8 cellular contexts compared by ENCODE assay signal in the genomic region with DNA sequence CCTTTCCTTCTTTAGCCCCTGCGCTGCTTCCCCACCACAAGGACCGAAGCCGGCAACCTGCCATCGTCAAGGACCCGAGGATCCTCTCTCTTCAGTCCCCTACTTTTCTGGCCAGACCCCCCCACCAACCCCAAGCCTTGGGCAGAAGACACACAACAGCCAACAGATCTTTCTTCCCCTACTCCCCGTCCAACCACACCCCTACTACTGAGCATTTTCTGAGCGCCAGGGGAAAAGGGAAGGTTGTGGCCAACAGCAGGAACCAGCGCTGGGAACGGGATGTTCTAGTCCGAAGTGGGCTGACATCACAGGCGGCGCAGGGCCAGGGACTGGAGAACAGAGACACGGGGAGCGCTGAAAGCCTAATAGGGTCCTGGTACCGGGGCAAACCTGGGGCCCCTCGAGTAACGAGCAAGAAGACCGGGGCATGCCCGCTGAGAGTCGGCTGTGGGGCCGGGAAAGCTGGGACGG. TPM values are rescaled to one million over a fixed set of nuclear protein-coding genes. Genes with fewer than 3 reads are reported as not detected.
DNase-seq lines count a peak whose midpoint lies in the region; ATAC-seq and TF ChIP-seq lines count a peak whose summit lies in the region.

No MANE protein-coding gene starts in this region.

- dilution Hi-C loops in mammary epithelial cell (cut with HindIII; ENCODE audit: low sequenced_read_pairs): no loop called here

- H3K36me3 ChIP-seq in mammary epithelial cell (ENCODE audit: insufficient read depth, low read length): peaks cover 24% of the 10 kb centered on the region
- peaks cover 5% of the 10 kb centered on the region for H3K36me3 ChIP-seq in smooth muscle cell (ENCODE audit: low read depth)

- peaks cover 10% of the 10 kb centered on the region for H3F3A ChIP-seq in smooth muscle cell (ENCODE audit: low read depth)

- TF ChIP-seq CTCF in mammary epithelial cell (conservative IDR thresholded peaks at IDR 0.05 in 1 of 2, IDR thresholded peaks at IDR 0.05 in 1 of 2; ENCODE audit: extremely low read depth in 1 of 2, insufficient read depth in 1 of 2, low read depth in 1 of 2, low read length in 2 of 2) (no peak), smooth muscle cell (IDR thresholded peaks at IDR 0.05; ENCODE audit: borderline replicate concordance, insufficient read depth, poor library complexity, severe bottlenecking) (no peak)

- H3K9me3 ChIP-seq in mammary epithelial cell (replicated peaks; ENCODE audit: insufficient read depth, low read length) (no peaks in the 10 kb centered on the region), smooth muscle cell (replicated peaks; ENCODE audit: low read depth) (no peaks in the 10 kb centered on the region)

- H3K4me2 ChIP-seq in mammary epithelial cell (ENCODE audit: insufficient read depth, low read depth, low read length) (peak overlapping the region; percentile 85), smooth muscle cell (peak overlapping the region; percentile 95)

- peaks cover 68% of the 10 kb centered on the region for H3K79me2 ChIP-seq in mammary epithelial cell (ENCODE audit: insufficient read depth, low read length)
- H3K79me2 ChIP-seq in smooth muscle cell (ENCODE audit: low read depth): peaks cover 10% of the 10 kb centered on the region

- ATAC-seq in HG03097 (IDR thresholded peaks at IDR 0.05; ENCODE audit: low FRiP score, unreplicated experiment) (no peak), HG03108 (IDR thresholded peaks at IDR 0.05; ENCODE audit: unreplicated experiment) (no peak)

- H3K27me3 ChIP-seq in mammary epithelial cell (ENCODE audit: insufficient read depth, low read length) (no peaks in the 10 kb centered on the region), smooth muscle cell (ENCODE audit: low read depth) (no peaks in the 10 kb centered on the region)

- H3K4me1 ChIP-seq in mammary epithelial cell (ENCODE audit: insufficient read depth, low read length) (peaks cover 30% of the 10 kb centered on the region), smooth muscle cell (ENCODE audit: low read depth) (peaks cover 17% of the 10 kb centered on the region)

- H3K4me3 ChIP-seq in mammary epithelial cell (replicated peaks in 1 of 3; ENCODE audit: insufficient read depth in 1 of 3, low read depth in 2 of 3, low read length in 3 of 3): peak overlapping the region; percentile 47 to 69 (median 64)
- peak overlapping the region; percentile 79 for H3K4me3 ChIP-seq in smooth muscle cell

- CTCF ChIA-PET in mammary epithelial cell (lab: Charles Lee; ENCODE audit: low non-redundant PET): no interaction called here

- H4K20me1 ChIP-seq in mammary epithelial cell (ENCODE audit: insufficient read depth, low read length) (no peaks in the 10 kb centered on the region), smooth muscle cell (ENCODE audit: low read depth) (peaks cover 74% of the 10 kb centered on the region)

- 3% methylated on average over 18 of the region's 22 CpGs for WGBS in mammary epithelial cell (ENCODE audit: low coverage, missing lambda C conversion rate)
- 2% methylated on average over 22 of the region's 22 CpGs for WGBS in smooth muscle cell (ENCODE audit: low lambda C conversion rate)

- intact Hi-C loops in mammary epithelial cell (cut with micrococcal nuclease): no loop called here

- TSS peak; percentile 18 for BruUV-seq in mammary epithelial cell (replicated peaks; lab: Mats Ljungman, UMichigan)

- in situ Hi-C loops in mammary epithelial cell (cut with MboI; ENCODE audit: low sequenced_read_pairs in 2 of 2): no loop called here

- H3K9ac ChIP-seq in mammary epithelial cell (ENCODE audit: insufficient read depth, low read length) (peak overlapping the region; percentile 96), smooth muscle cell (ENCODE audit: low read depth) (peak overlapping the region; percentile 97)

- H2AFZ ChIP-seq in mammary epithelial cell (ENCODE audit: low read depth, low read length) (no peak overlapping the region), smooth muscle cell (ENCODE audit: low read depth) (no peak overlapping the region)

- DNase-seq in NCI-H345 (lab: John Stamatoyannopoulos, UW) (peak; percentile 5), NCI-H345 treated with DMSO at 0.1 percent for 48 hours (lab: John Stamatoyannopoulos, UW; ENCODE audit: unreplicated experiment) (no peak), NCI-H226 (peak; percentile 44), mammary epithelial cell (peak; percentile 50), inferior parietal cortex (ENCODE audit: extremely low spot score) (peak; percentile 47), smooth muscle cell (lab: John Stamatoyannopoulos, UW; ENCODE audit: unreplicated experiment) (peak; percentile 73)

- H3K27ac ChIP-seq in mammary epithelial cell (ENCODE audit: insufficient read depth, low read depth, low read length) (peak overlapping the region; percentile 100), smooth muscle cell (ENCODE audit: low read depth) (peak overlapping the region; percentile 99)

RNA-seq across cellular contexts. Expression of gene PER1, which starts 0.5 kb away (rescaled TPM):
- total RNA-seq in mammary epithelial cell: 10 to 100 TPM; 26.8 to 97.9 TPM
- 16.8 TPM for polyA plus RNA-seq in mammary epithelial cell
- 96.6 TPM for polyA minus RNA-seq in mammary epithelial cell
- 25.8 and 29.0 TPM in 2 replicates for total RNA-seq in smooth muscle cell
- polyA plus RNA-seq in smooth muscle cell: 55.2 and 85.9 TPM in 2 replicates

RNA-seq across cellular contexts. Expression of gene VAMP2, which starts 11.1 kb away (rescaled TPM):
- total RNA-seq in mammary epithelial cell: 10 to 100 TPM in 1 of 2 donors, 1 to 10 TPM in 1; 9.2 to 30.8 TPM
- 7.2 TPM for polyA plus RNA-seq in mammary epithelial cell
- polyA minus RNA-seq in mammary epithelial cell: 18.0 TPM
- 5.7 and 8.1 TPM in 2 replicates for total RNA-seq in smooth muscle cell
- 20.1 and 28.9 TPM in 2 replicates for polyA plus RNA-seq in smooth muscle cell

RNA-seq across cellular contexts. Expression of gene TMEM107, which starts 24.5 kb away (rescaled TPM):
- total RNA-seq in mammary epithelial cell (10 to 100 TPM; 23.8 to 24.0 TPM), smooth muscle cell (66.7 and 88.4 TPM in 2 replicates)
- polyA plus RNA-seq in mammary epithelial cell (32.2 TPM), smooth muscle cell (36.0 and 36.5 TPM in 2 replicates)
- polyA minus RNA-seq in mammary epithelial cell: 50.2 TPM

RNA-seq across cellular contexts. Expression of gene HES7, which starts 27.8 kb away (rescaled TPM):
- total RNA-seq in mammary epithelial cell (1 to 10 TPM in 1 of 2 donors, under 1 TPM in 1; 0.33 to 1.9 TPM), smooth muscle cell (not detected in 2 replicates)
- polyA plus RNA-seq in mammary epithelial cell (0.34 TPM), smooth muscle cell (not detected in 2 replicates)
- polyA minus RNA-seq in mammary epithelial cell: not detected

RNA-seq across cellular contexts. Expression of gene ALOXE3, which starts 33.4 kb away (rescaled TPM):
- total RNA-seq in mammary epithelial cell (10 to 100 TPM in 1 of 2 donors, 1 to 10 TPM in 1; 3.8 to 27.6 TPM), smooth muscle cell (1.1 and 1.7 TPM in 2 replicates)
- polyA plus RNA-seq in mammary epithelial cell (9.2 TPM), smooth muscle cell (0.25 and 2.3 TPM in 2 replicates)
- polyA minus RNA-seq in mammary epithelial cell: 5.9 TPM
